In genomic region chr11:75689861-75690641, GRCh38 we compare ENCODE assay signal across 10 cellular contexts. TPM values are rescaled to one million over a fixed set of nuclear protein-coding genes. Genes with fewer than 3 reads are reported as not detected.
A peak's percentile ranks its signal among the peaks of the same experiment; 100 is the strongest.
DNase-seq lines count a peak whose midpoint lies in the region; ATAC-seq, FAIRE-seq and TF ChIP-seq lines count a peak whose summit lies in the region.
"Had no signal": no experiment of that assay in that cellular context is flagged by ENCODE, and none has a peak within 500 bp of the region (broad histone marks: within the 10 kb centered on the region; RNA-seq: fewer than 3 reads in every experiment).

No MANE protein-coding gene starts in this region.

- H3K4me1 ChIP-seq in testis = no peaks in the 10 kb centered on the region

- no peaks in the 10 kb centered on the region for H3K9me3 ChIP-seq in testis

- ATAC-seq in GM19468 (IDR thresholded peaks at IDR 0.05; ENCODE audit: extremely low read depth, unreplicated experiment) (peak; percentile 37), HG03439 (IDR thresholded peaks at IDR 0.05; ENCODE audit: unreplicated experiment) (peak; percentile 68), GM21528 (IDR thresholded peaks at IDR 0.05; ENCODE audit: low FRiP score, unreplicated experiment) (no peak)

- H3K4me3 ChIP-seq in bronchial epithelial cell (ENCODE audit: low read depth, low read length) (no peak overlapping the region), testis (no peak overlapping the region)

- DNase-seq in GM12891 (ENCODE audit: insufficient read length, low spot score) (no peak), bronchial epithelial cell (ENCODE audit: low read depth) (peak; percentile 6), hepatic stellate cell (ENCODE audit: low spot score) (no peak), testis (no peak), GF-D8 (lab: John Stamatoyannopoulos, UW) (no peak)
- DNase-seq: stimulated activated naive CD4-positive, alpha-beta T cell had no signal

- intact Hi-C loops in testis (cut with DNase I; ENCODE audit: low total_unique reads) = no loop called here

- H3K27me3 ChIP-seq in bronchial epithelial cell (ENCODE audit: control insufficient read depth, insufficient read depth, low read length) (peaks cover 5% of the 10 kb centered on the region), testis (no peaks in the 10 kb centered on the region)

- 78 to 86% methylated on average over 3 of the region's 3 CpGs for WGBS in testis, 2 donors

- TF ChIP-seq CTCF in bronchial epithelial cell (IDR thresholded peaks at IDR 0.05; ENCODE audit: insufficient read depth, low read length, severe bottlenecking) (no peak), testis (IDR thresholded peaks at IDR 0.05) (no peak)

- no peak for TF ChIP-seq POLR2A in GM12891 (IDR thresholded peaks at IDR 0.05; ENCODE audit: low read depth, low read length)
- TF ChIP-seq POLR2A in testis (IDR thresholded peaks at IDR 0.05) = no peak

- no peak overlapping the region for H3K27ac ChIP-seq in testis

- H3K36me3 ChIP-seq in bronchial epithelial cell (ENCODE audit: control insufficient read depth, insufficient read depth, low read length) (no peaks in the 10 kb centered on the region), testis (ENCODE audit: low read depth, missing control alignments) (no peaks in the 10 kb centered on the region)

- FAIRE-seq in GM12891 (lab: Jason Lieb, UNC) (peak; percentile 94), bronchial epithelial cell (lab: Jason Lieb, UNC) (no peak)

TF ChIP-seq in GM12891, 5 proteins besides CTCF, POLR2A, EP300 and RAD21:
- no peak for TF ChIP-seq TAF1 (IDR thresholded peaks at IDR 0.05; ENCODE audit: low read depth, low read length)
- peak; percentile 58; the same call in 1 of the 2 replicates for TF ChIP-seq SPI1 (IDR thresholded peaks at IDR 0.05; ENCODE audit: low read depth, low read length)
- TF ChIP-seq POLR2AphosphoS5 (IDR thresholded peaks at IDR 0.05; ENCODE audit: low read depth, low read length) = no peak
- TF ChIP-seq POU2F2 (IDR thresholded peaks at IDR 0.05; ENCODE audit: low read depth, low read length) = 0 out of 2 replicates have a peak, but pooled peaks have one; percentile 39
- TF ChIP-seq PAX5 (IDR thresholded peaks at IDR 0.05; ENCODE audit: insufficient read depth, low read length, severe bottlenecking) = peak; percentile 23

RNA-seq across cellular contexts. Expression of gene MAP6, which starts 21.2 kb away (rescaled TPM):
- polyA plus RNA-seq in GM12891 (2012; ENCODE audit: low read depth, missing spikeins) = 0.01 TPM
- total RNA-seq in bronchial epithelial cell = 0.13 TPM in 1 of 2 replicates, not detected in the other
- 10 to 100 TPM; 17.8 to 23.8 TPM for total RNA-seq in testis
- polyA plus RNA-seq in testis (ENCODE audit: insufficient read depth, low read depth, low replicate concordance) = 38.1 TPM

RNA-seq across cellular contexts. Expression of gene MOGAT2, which starts 27.6 kb away (rescaled TPM):
- polyA plus RNA-seq in GM12891 (2012; ENCODE audit: low read depth, missing spikeins) = 0.31 TPM
- total RNA-seq in bronchial epithelial cell (not detected in 2 replicates), testis (under 1 TPM; 0.19 to 0.31 TPM)
- 0.24 TPM for polyA plus RNA-seq in testis (ENCODE audit: insufficient read depth, low read depth, low replicate concordance)
- total RNA-seq: pulmonary artery endothelial cell had no signal

Comparison
In these comparisons a context has a peak if more than half of its experiments do, and no peak if none do; other contexts are left out.
1. RNA of gene MAP6, which starts 21.2 kb away (total RNA-seq): 17.8 to 23.8 TPM in testis; 0.13 TPM in bronchial epithelial cell; every median in the first group is over 10 times any median in the second.